17 cellular contexts compared by ENCODE assay signal in the genomic region with DNA sequence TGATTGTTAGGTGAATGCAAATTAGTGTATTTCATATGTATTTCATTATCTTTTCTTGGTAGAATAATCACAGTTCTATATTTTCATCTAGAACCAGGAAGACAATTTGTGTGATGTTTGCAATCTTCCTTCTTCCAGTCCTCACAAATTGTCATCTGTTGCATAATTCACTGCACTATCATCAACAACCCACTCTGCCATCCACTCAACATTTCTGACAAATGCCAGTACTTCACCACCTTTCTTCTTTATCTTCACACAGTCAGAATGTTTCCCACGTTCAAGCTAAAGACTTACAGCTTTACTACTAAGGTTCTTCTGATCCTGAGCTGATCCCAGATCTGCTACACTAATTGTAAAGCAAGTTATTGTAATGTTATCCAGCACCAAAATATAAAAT.
"Had no signal": no experiment of that assay in that cellular context is flagged by ENCODE, and none has a peak within 500 bp of the region (broad histone marks: within the 10 kb centered on the region; RNA-seq: fewer than 3 reads in every experiment).

No MANE protein-coding gene starts in this region.

- H3K4me1 Mint-ChIP-seq: immature natural killer cell, natural killer cell, neural crest cell had no signal

- H3K4me1 ChIP-seq: colonic mucosa had no signal

- H3K27ac ChIP-seq: colonic mucosa, foreskin keratinocyte, sigmoid colon, skin epidermis, stomach had no signal

- H3K27me3 Mint-ChIP-seq: type B pancreatic cell had no signal

- H3K4me3 ChIP-seq: colonic mucosa, sigmoid colon, skin epidermis, stomach had no signal

- FAIRE-seq: keratinocyte, urothelium cell line had no signal

- H3K27me3 ChIP-seq: colonic mucosa, foreskin keratinocyte, sigmoid colon, stomach had no signal

- H3K4me3 Mint-ChIP-seq: immature natural killer cell, natural killer cell, neural crest cell, type B pancreatic cell had no signal

- H3K27ac Mint-ChIP-seq: immature natural killer cell, natural killer cell, type B pancreatic cell had no signal

- ATAC-seq: natural killer cell had no signal

- H3K9me3 ChIP-seq: colonic mucosa, sigmoid colon, stomach had no signal

- H3K9me3 Mint-ChIP-seq: neural crest cell, type B pancreatic cell had no signal

- H3K36me3 ChIP-seq: colonic mucosa, sigmoid colon, stomach had no signal

- DNase-seq: colonic mucosa; dermis blood vessel endothelial cell; erythroblast; foreskin keratinocyte; immature natural killer cell; natural killer cell; posterior cingulate gyrus; sigmoid colon; stimulated activated CD4-positive, alpha-beta T cell treated with anti-CD3 and anti-CD28 coated beads, Interleukin-12 subunit alpha, Interleukin-12 subunit beta, amount 100 ng/mL, for 4 hours; stimulated activated naive CD4-positive, alpha-beta T cell; stomach; substantia nigra had no signal

- H3K36me3 Mint-ChIP-seq: immature natural killer cell, natural killer cell, type B pancreatic cell had no signal
